In the genomic region with DNA sequence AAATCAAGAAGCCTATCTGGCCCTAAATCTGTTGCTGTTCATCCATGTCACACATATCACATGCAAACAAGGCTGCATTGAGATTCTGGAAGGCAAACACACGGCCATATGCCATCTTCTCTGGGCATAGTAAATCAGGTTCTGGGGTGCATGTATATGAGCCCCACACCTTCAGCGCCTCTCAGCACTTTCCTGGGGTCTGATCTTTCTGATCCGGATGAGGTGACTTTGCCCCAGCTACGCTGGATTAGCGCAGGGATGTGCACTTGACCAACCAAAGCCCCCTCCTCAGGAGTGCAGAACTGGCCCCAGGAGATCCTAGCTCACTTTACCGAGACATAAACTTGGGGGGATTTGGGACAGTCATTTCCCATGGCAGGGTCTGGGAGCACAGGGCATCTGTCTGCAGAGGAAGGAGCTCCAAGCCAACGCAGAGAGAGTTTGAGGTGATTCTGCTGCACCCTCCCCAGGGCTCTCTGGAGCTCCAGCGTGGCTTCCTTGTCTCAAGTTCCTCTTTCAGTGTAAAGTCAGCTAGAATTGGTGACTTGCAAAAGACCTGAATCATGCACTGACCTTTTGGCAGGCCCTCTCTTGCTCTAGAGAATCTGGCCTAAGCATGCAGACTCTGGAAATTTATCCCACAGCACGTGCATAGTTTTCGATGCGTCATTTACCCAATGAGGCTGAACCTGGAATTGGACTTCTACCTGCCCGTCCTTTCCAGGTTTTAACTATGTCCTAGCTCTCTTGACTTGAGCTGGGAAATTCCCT, we compare ENCODE assay signal across 7 cellular contexts.
DNase-seq lines count a peak whose midpoint lies in the region; ATAC-seq and TF ChIP-seq lines count a peak whose summit lies in the region.

No MANE protein-coding gene starts in this region.

- no peak overlapping the region for H3K9ac ChIP-seq in adipocyte (ENCODE audit: low read length)

- H3K4me1 ChIP-seq in adipocyte (ENCODE audit: control insufficient read depth, insufficient read depth, low read length): peaks cover 16% of the 10 kb centered on the region

- DNase-seq in adipocyte (ENCODE audit: low read depth): peak; percentile 30
- peak; percentile 61 for DNase-seq in left kidney (ENCODE audit: low read depth, low spot score)
- DNase-seq in ureter (ENCODE audit: low spot score): peak; percentile 55
- DNase-seq in NCI-H1092 treated with DMSO at 0.1 percent for 48 hours (lab: John Stamatoyannopoulos, UW): no peak

- H3K27me3 ChIP-seq in adipocyte (replicated peaks; ENCODE audit: control insufficient read depth, insufficient read depth, low read length): peaks cover 4% of the 10 kb centered on the region

- peak overlapping the region; percentile 87 to 98 (median 93) for H3K27ac Mint-ChIP-seq in IgD-negative memory B cell

- ATAC-seq in GM21526 (IDR thresholded peaks at IDR 0.05; ENCODE audit: low FRiP score, unreplicated experiment): no peak

- TF ChIP-seq POLR2A in GM18951 (IDR thresholded peaks at IDR 0.05; ENCODE audit: extremely low read depth, insufficient read depth, insufficient read length): peak; percentile 36

- H3K27me3 Mint-ChIP-seq in IgD-negative memory B cell: no peaks in the 10 kb centered on the region

- H3K9me3 ChIP-seq in adipocyte (ENCODE audit: control insufficient read depth, low read length): no peaks in the 10 kb centered on the region

- peaks cover under 1% of the 10 kb centered on the region for H3K36me3 Mint-ChIP-seq in IgD-negative memory B cell

- no peaks in the 10 kb centered on the region for H3K36me3 ChIP-seq in adipocyte (ENCODE audit: control insufficient read depth, insufficient read depth, low read length, severe bottlenecking)

- peak overlapping the region; percentile 59 to 89 (median 81) for H3K4me3 Mint-ChIP-seq in IgD-negative memory B cell

- H3K4me3 ChIP-seq in adipocyte (ENCODE audit: low read length): no peak overlapping the region

- H3K9me3 Mint-ChIP-seq in IgD-negative memory B cell: no peaks in the 10 kb centered on the region

- peaks cover 44 to 69% (median 64%) of the 10 kb centered on the region in 3 donors for H3K4me1 Mint-ChIP-seq in IgD-negative memory B cell

- in situ Hi-C loops in GM18951 (cut with MboI; ENCODE audit: low sequenced_read_pairs, unreplicated experiment): no loop called here
